Comparison of ENCODE assay signal across 11 cellular contexts in genomic region chr10:89738551-89739209, GRCh38. TPM values are rescaled to one million over a fixed set of nuclear protein-coding genes. Genes with fewer than 3 reads are reported as not detected.
DNase-seq lines count a peak whose midpoint lies in the region; ATAC-seq and TF ChIP-seq lines count a peak whose summit lies in the region.
"Had no signal": no experiment of that assay in that cellular context is flagged by ENCODE, and none has a peak within 500 bp of the region (broad histone marks: within the 10 kb centered on the region; RNA-seq: fewer than 3 reads in every experiment).

No MANE protein-coding gene starts in this region.

- no peak overlapping the region for H3K9ac ChIP-seq in mammary epithelial cell (ENCODE audit: insufficient read depth, low read length)

- H3K4me2 ChIP-seq in mammary epithelial cell (ENCODE audit: insufficient read depth, low read depth, low read length) = no peak overlapping the region

- H3K4me1 ChIP-seq in adrenal gland (replicated peaks in 1 of 2) (no peaks in the 10 kb centered on the region), mammary epithelial cell (ENCODE audit: insufficient read depth, low read length) (no peaks in the 10 kb centered on the region)

- 47 to 82% (median 66%) methylated on average over 2 of the region's 2 CpGs for WGBS in adrenal gland, 4 donors
- WGBS in mammary epithelial cell (ENCODE audit: low coverage, missing lambda C conversion rate) = 92% methylated on average over 2 of the region's 2 CpGs

- no peak for TF ChIP-seq POLR2A in adrenal gland (IDR thresholded peaks at IDR 0.05)

- intact Hi-C loops in adrenal gland (cut with DNase I) (no loop called here), mammary epithelial cell (cut with micrococcal nuclease) (no loop called here)

- no peaks in the 10 kb centered on the region for H4K20me1 ChIP-seq in mammary epithelial cell (ENCODE audit: insufficient read depth, low read length)

- H3K27me3 ChIP-seq in adrenal gland (no peaks in the 10 kb centered on the region), mammary epithelial cell (ENCODE audit: insufficient read depth, low read length) (no peaks in the 10 kb centered on the region)
- H3K27me3 ChIP-seq: cardiac muscle cell had no signal

- peak; percentile 93 for ATAC-seq in GM18870 (IDR thresholded peaks at IDR 0.05; ENCODE audit: unreplicated experiment)
- peak; percentile 95 for ATAC-seq in GM21786 (IDR thresholded peaks at IDR 0.05; ENCODE audit: unreplicated experiment)
- ATAC-seq in HG03571 (IDR thresholded peaks at IDR 0.05; ENCODE audit: unreplicated experiment) = peak; percentile 82

- DNase-seq in iris pigment epithelial cell (ENCODE audit: low read depth) (peak; percentile 26), dedifferentiated amniotic fluid mesenchymal stem cell (ENCODE audit: extremely low spot score) (no peak), adrenal gland (no peak), occipital lobe (lab: John Stamatoyannopoulos, UW) (no peak), mammary epithelial cell (no peak)
- DNase-seq: stimulated activated CD4-positive, alpha-beta T cell treated with anti-CD3 and anti-CD28 coated beads, Interleukin-2, amount 100 ng/mL, for 48 hours had no signal

- H3K4me3 ChIP-seq in adrenal gland = no peak overlapping the region
- H3K4me3 ChIP-seq in mammary epithelial cell (replicated peaks in 1 of 3; ENCODE audit: insufficient read depth in 1 of 3, low read depth in 2 of 3, low read length in 3 of 3) = no peak overlapping the region
- H3K4me3 ChIP-seq: cardiac muscle cell, lung had no signal

- CTCF ChIA-PET in mammary epithelial cell (lab: Charles Lee; ENCODE audit: low non-redundant PET) = no interaction called here

- BruUV-seq in mammary epithelial cell (replicated peaks; lab: Mats Ljungman, UMichigan) = no TSS peak

- in situ Hi-C loops in mammary epithelial cell (cut with MboI; ENCODE audit: low sequenced_read_pairs in 2 of 2) = no loop called here

- H3K9me3 ChIP-seq in adrenal gland (replicated peaks in 1 of 3) = no peaks in the 10 kb centered on the region
- no peaks in the 10 kb centered on the region for H3K9me3 ChIP-seq in mammary epithelial cell (replicated peaks; ENCODE audit: insufficient read depth, low read length)

- dilution Hi-C loops in mammary epithelial cell (cut with HindIII; ENCODE audit: low sequenced_read_pairs) = no loop called here

- H2AFZ ChIP-seq in mammary epithelial cell (ENCODE audit: low read depth, low read length) = no peak overlapping the region

- H3K27ac ChIP-seq in adrenal gland (no peak overlapping the region), mammary epithelial cell (ENCODE audit: insufficient read depth, low read depth, low read length) (no peak overlapping the region)
- H3K27ac ChIP-seq: cardiac muscle cell had no signal

- H3K36me3 ChIP-seq in adrenal gland (replicated peaks in 1 of 2) (no peaks in the 10 kb centered on the region), mammary epithelial cell (ENCODE audit: insufficient read depth, low read length) (peaks cover 25% of the 10 kb centered on the region)

- no peak for TF ChIP-seq CTCF in adrenal gland (IDR thresholded peaks at IDR 0.05)
- TF ChIP-seq CTCF in mammary epithelial cell (conservative IDR thresholded peaks at IDR 0.05 in 1 of 2, IDR thresholded peaks at IDR 0.05 in 1 of 2; ENCODE audit: extremely low read depth in 1 of 2, insufficient read depth in 1 of 2, low read depth in 1 of 2, low read length in 2 of 2) = no peak

- H3K79me2 ChIP-seq in mammary epithelial cell (ENCODE audit: insufficient read depth, low read length) = no peaks in the 10 kb centered on the region

RNA-seq across cellular contexts. Expression of gene KIF20B, which starts 37.3 kb away (rescaled TPM):
- total RNA-seq in adrenal gland = 1 to 10 TPM in 7 of 8 donors, under 1 TPM in 1; 0.96 to 4.0 (median 2.8) TPM
- 1 to 10 TPM in 1 of 3 donors, under 1 TPM in 2; 0.54 to 2.6 (median 0.72) TPM for polyA plus RNA-seq in adrenal gland
- total RNA-seq in occipital lobe = 11.2 TPM
- 10 to 100 TPM in 1 of 2 donors, 1 to 10 TPM in 1; 3.8 to 29.9 TPM for total RNA-seq in mammary epithelial cell
- polyA plus RNA-seq in mammary epithelial cell = 6.8 TPM
- 2.2 TPM for polyA minus RNA-seq in mammary epithelial cell
